Comparison of ENCODE assay signal across 1 cellular context in the genomic region with DNA sequence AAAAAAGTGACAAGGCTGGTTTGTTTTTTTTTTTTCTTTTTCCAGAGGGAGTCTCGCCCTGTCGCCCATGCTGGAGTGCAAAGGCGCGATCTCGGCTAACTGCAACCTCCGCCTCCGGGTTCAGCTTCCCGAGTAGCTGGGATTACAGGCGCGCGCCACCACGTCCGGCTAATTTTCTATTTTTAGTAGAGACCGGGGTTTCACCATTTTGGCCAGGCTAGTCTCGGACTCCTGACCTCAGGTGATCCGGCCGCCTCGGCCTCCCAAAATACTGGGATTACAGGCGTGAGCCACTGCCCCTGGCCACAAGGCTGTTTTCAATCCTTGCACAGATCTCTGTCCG.
TF ChIP-seq lines count a peak whose summit lies in the region.

No MANE protein-coding gene starts in this region.

TF ChIP-seq in GM12878, 131 proteins besides CTCF, POLR2A, EP300 and RAD21:
- TF ChIP-seq YY1 (IDR thresholded peaks at IDR 0.05; ENCODE audit: low read depth, low read length) (0 out of 2 replicates have a peak, but pooled peaks have one; percentile 4), ZNF384 (IDR thresholded peaks at IDR 0.05; ENCODE audit: borderline replicate concordance, low read depth, low read length) (no peak), IKZF2 (IDR thresholded peaks at IDR 0.05) (peak in 1 of 2 experiments; percentile 11; a peak in 1 of 4 replicates)
